ENCODE assay signal across 1 cellular context in genomic region chr20:62133864-62134263, GRCh38.
TF ChIP-seq lines count a peak whose summit lies in the region.

No MANE protein-coding gene starts in this region.

TF ChIP-seq in HepG2, 621 proteins besides CTCF, POLR2A, EP300 and RAD21:
- TF ChIP-seq RFX1 (IDR thresholded peaks at IDR 0.05) (no peak), ZNF703 (CRISPR knock-in tag; IDR thresholded peaks at IDR 0.05; ENCODE audit: borderline replicate concordance) (no peak), RARG (CRISPR knock-in tag; IDR thresholded peaks at IDR 0.05; ENCODE audit: low read depth) (no peak), HDAC2 (CRISPR knock-in tag; IDR thresholded peaks at IDR 0.05) (no peak), ZNF430 (CRISPR knock-in tag; IDR thresholded peaks at IDR 0.05) (no peak), AGO2 (optimal IDR thresholded peaks at IDR 0.05; ENCODE audit: low read depth, low read length) (peak; percentile 73), RBFOX2 (IDR thresholded peaks at IDR 0.05; ENCODE audit: low read depth, low read length) (0 out of 2 replicates have a peak, but pooled peaks have one; percentile 19), XRCC5 (optimal IDR thresholded peaks at IDR 0.05; ENCODE audit: low read length) (peak; percentile 23), ZNF484 (CRISPR knock-in tag; IDR thresholded peaks at IDR 0.05; ENCODE audit: borderline replicate concordance, low read depth) (no peak), AKAP8 (CRISPR knock-in tag; IDR thresholded peaks at IDR 0.05) (0 out of 2 replicates have a peak, but pooled peaks have one; percentile 42), RBM22 (optimal IDR thresholded peaks at IDR 0.05; ENCODE audit: low read length) (peak; percentile 99), SAP130 (CRISPR knock-in tag; IDR thresholded peaks at IDR 0.05; ENCODE audit: low read depth) (no peak), POLR2G (IDR thresholded peaks at IDR 0.05; ENCODE audit: low read depth, low read length) (peak; percentile 65), NONO (IDR thresholded peaks at IDR 0.05) (no peak), NONO (CRISPR knock-in tag; conservative IDR thresholded peaks at IDR 0.05) (peak; percentile 25; the same call in 1 of the 2 replicates)
